Comparison of ENCODE assay signal across 2 cellular contexts in the genomic region with DNA sequence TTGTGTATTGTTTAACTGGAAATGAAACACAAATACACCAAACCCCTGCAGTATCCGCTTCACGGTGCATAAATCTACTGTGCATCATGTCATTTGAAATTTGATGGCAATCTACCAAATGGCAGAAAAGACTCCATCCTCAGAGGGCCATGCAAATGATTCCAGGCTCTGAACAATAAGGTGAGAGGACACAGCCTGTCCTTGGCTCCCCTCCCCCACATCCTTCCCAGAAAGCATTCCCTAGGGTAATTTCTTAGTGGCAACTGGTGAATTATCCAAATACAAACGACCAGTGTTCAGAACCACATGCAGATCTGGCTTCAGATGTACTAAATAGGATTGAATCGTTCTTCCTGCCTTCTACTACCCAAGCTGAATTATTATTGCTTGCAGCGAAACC.
A peak's percentile ranks its signal among the peaks of the same experiment; 100 is the strongest.
TF ChIP-seq lines count a peak whose summit lies in the region.

No MANE protein-coding gene starts in this region.

TF ChIP-seq in WTC11, 78 proteins besides CTCF, POLR2A, EP300 and RAD21:
- TF ChIP-seq ZNF281 (CRISPR knock-in tag; IDR thresholded peaks at IDR 0.05) (0 out of 2 replicates have a peak, but pooled peaks have one; percentile 31), KAT7 (CRISPR knock-in tag; IDR thresholded peaks at IDR 0.05; ENCODE audit: borderline replicate concordance) (no peak)

TF ChIP-seq in neural cell, 6 proteins besides CTCF, POLR2A, EP300 and RAD21:
- TF ChIP-seq, protein P1, sequence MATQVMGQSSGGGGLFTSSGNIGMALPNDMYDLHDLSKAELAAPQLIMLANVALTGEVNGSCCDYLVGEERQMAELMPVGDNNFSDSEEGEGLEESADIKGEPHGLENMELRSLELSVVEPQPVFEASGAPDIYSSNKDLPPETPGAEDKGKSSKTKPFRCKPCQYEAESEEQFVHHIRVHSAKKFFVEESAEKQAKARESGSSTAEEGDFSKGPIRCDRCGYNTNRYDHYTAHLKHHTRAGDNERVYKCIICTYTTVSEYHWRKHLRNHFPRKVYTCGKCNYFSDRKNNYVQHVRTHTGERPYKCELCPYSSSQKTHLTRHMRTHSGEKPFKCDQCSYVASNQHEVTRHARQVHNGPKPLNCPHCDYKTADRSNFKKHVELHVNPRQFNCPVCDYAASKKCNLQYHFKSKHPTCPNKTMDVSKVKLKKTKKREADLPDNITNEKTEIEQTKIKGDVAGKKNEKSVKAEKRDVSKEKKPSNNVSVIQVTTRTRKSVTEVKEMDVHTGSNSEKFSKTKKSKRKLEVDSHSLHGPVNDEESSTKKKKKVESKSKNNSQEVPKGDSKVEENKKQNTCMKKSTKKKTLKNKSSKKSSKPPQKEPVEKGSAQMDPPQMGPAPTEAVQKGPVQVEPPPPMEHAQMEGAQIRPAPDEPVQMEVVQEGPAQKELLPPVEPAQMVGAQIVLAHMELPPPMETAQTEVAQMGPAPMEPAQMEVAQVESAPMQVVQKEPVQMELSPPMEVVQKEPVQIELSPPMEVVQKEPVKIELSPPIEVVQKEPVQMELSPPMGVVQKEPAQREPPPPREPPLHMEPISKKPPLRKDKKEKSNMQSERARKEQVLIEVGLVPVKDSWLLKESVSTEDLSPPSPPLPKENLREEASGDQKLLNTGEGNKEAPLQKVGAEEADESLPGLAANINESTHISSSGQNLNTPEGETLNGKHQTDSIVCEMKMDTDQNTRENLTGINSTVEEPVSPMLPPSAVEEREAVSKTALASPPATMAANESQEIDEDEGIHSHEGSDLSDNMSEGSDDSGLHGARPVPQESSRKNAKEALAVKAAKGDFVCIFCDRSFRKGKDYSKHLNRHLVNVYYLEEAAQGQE (IDR thresholded peaks at IDR 0.05; ENCODE audit: borderline replicate concordance) = peak; percentile 20
- TF ChIP-seq TAF1 (IDR thresholded peaks at IDR 0.05; ENCODE audit: low read depth) (no peak), SMC3 (conservative IDR thresholded peaks at IDR 0.05; ENCODE audit: poor library complexity) (no peak), POLR2AphosphoS5 (IDR thresholded peaks at IDR 0.05) (no peak), EZH2 (IDR thresholded peaks at IDR 0.05; ENCODE audit: borderline replicate concordance, insufficient read depth, low read length, poor library complexity, severe bottlenecking) (no peak), MXI1 (conservative IDR thresholded peaks at IDR 0.05; ENCODE audit: poor library complexity, severe bottlenecking) (no peak)
